10 cellular contexts compared by ENCODE assay signal in genomic region chr3:170814822-170815221, GRCh38. TPM values are rescaled to one million over a fixed set of nuclear protein-coding genes. Genes with fewer than 3 reads are reported as not detected.
DNase-seq lines count a peak whose midpoint lies in the region; ATAC-seq and TF ChIP-seq lines count a peak whose summit lies in the region.
"Had no signal": no experiment of that assay in that cellular context is flagged by ENCODE, and none has a peak within 500 bp of the region (broad histone marks: within the 10 kb centered on the region; RNA-seq: fewer than 3 reads in every experiment).

No MANE protein-coding gene starts in this region.

- peak overlapping the region; percentile 59 for H3K4me2 ChIP-seq in HCT116 (ENCODE audit: low read length)
- peak overlapping the region; percentile 52 for H3K4me2 ChIP-seq in PC-3 (ENCODE audit: low read length)
- H3K4me2 ChIP-seq: SK-N-SH had no signal

- H3K4me3 ChIP-seq in HCT116 (replicated peaks in 1 of 2; ENCODE audit: low read depth in 1 of 2, low read length in 2 of 2) (no peak overlapping the region), PC-3 (ENCODE audit: low read length) (no peak overlapping the region), fibroblast of villous mesenchyme (ENCODE audit: low read depth, low read length) (no peak overlapping the region), right lobe of liver (no peak overlapping the region)
- H3K4me3 ChIP-seq: GM23248 had no signal

- H4K20me1 ChIP-seq in HCT116 (ENCODE audit: insufficient read depth), result no peaks in the 10 kb centered on the region
- H4K20me1 ChIP-seq in PC-3 (ENCODE audit: low read length), result no peaks in the 10 kb centered on the region

- H3K9me3 ChIP-seq in HCT116 (ENCODE audit: control insufficient read depth in 1 of 2, insufficient read depth in 1 of 2, low read depth in 1 of 2, low read length in 2 of 2) (no peaks in the 10 kb centered on the region), PC-3 (ENCODE audit: low read length) (no peaks in the 10 kb centered on the region), right lobe of liver (no peaks in the 10 kb centered on the region)
- H3K9me3 ChIP-seq: SK-N-SH had no signal

- TF ChIP-seq POLR2A in HCT116 (IDR thresholded peaks at IDR 0.05; ENCODE audit: borderline replicate concordance, extremely low read depth, insufficient read depth, insufficient read length) (no peak), right lobe of liver (IDR thresholded peaks at IDR 0.05) (no peak)

- ATAC-seq in HCT116 (no peak), PC-3 (no peak), right lobe of liver (no peak), Right ventricle myocardium inferior (no peak)

- H3K4me1 ChIP-seq in HCT116 (ENCODE audit: control insufficient read depth in 1 of 2, insufficient read depth in 2 of 2, low read length in 2 of 2), result peaks cover 8 to 17% of the 10 kb centered on the region in 2 experiments; a peak in 3 of 4 replicates
- peaks cover 39% of the 10 kb centered on the region for H3K4me1 ChIP-seq in PC-3 (ENCODE audit: insufficient read depth, low read length)
- no peaks in the 10 kb centered on the region for H3K4me1 ChIP-seq in right lobe of liver

- H3K27me3 ChIP-seq in HCT116 (ENCODE audit: insufficient read depth, low read length), result no peaks in the 10 kb centered on the region
- no peaks in the 10 kb centered on the region for H3K27me3 ChIP-seq in PC-3 (ENCODE audit: low read length)
- H3K27me3 ChIP-seq in right lobe of liver, result no peaks in the 10 kb centered on the region

- no peak overlapping the region for H3K9ac ChIP-seq in HCT116 (ENCODE audit: low read length)
- no peak overlapping the region for H3K9ac ChIP-seq in PC-3 (ENCODE audit: low read length)
- H3K9ac ChIP-seq: GM23248, SK-N-SH had no signal

- RAD21 ChIA-PET in HCT116 (lab: Charles Lee; ENCODE audit: low non-redundant PET in 1 of 2, low total read pairs in 2 of 2, uncharacterized antibody in 2 of 2, unreplicated experiment in 2 of 2), result interaction anchor here in 1 of 2 experiments (0.7 kb wide), 1 partner anchor 401 kb away, joined by 3 read pairs; no protein-coding TSS in a partner anchor

- H3K79me2 ChIP-seq in HCT116 (ENCODE audit: insufficient read depth, low read length) (no peaks in the 10 kb centered on the region), PC-3 (ENCODE audit: low read length) (no peaks in the 10 kb centered on the region)

- no peak for TF ChIP-seq CTCF in HCT116 (IDR thresholded peaks at IDR 0.05 in 2 of 3, conservative IDR thresholded peaks at IDR 0.05 in 1 of 3; ENCODE audit: borderline replicate concordance in 1 of 3, insufficient read depth in 1 of 3, low read depth in 2 of 3, low read length in 2 of 3)
- TF ChIP-seq CTCF in PC-3 (conservative IDR thresholded peaks at IDR 0.05; ENCODE audit: low read depth, low read length), result no peak
- TF ChIP-seq CTCF in fibroblast of villous mesenchyme (IDR thresholded peaks at IDR 0.05; ENCODE audit: insufficient read depth, low read depth, low read length), result no peak
- no peak for TF ChIP-seq CTCF in right lobe of liver (IDR thresholded peaks at IDR 0.05)

- H3K27ac ChIP-seq in HCT116 (ENCODE audit: low read depth, low read length) (no peak overlapping the region), PC-3 (ENCODE audit: low read length) (no peak overlapping the region), right lobe of liver (no peak overlapping the region)
- H3K27ac ChIP-seq: GM23248 had no signal

- 77% methylated on average over 3 of the region's 3 CpGs for WGBS in right lobe of liver (ENCODE audit: insufficient coverage, low coverage, low lambda C conversion rate, missing lambda C conversion rate)

- no TSS peak for BruUV-seq in HCT116 (replicated peaks; lab: Mats Ljungman, UMichigan)
- BruUV-seq in PC-3 (replicated peaks; lab: Mats Ljungman, UMichigan), result no TSS peak

- no peak for TF ChIP-seq RAD21 in HCT116 (IDR thresholded peaks at IDR 0.05; ENCODE audit: low read depth)

- intact Hi-C loops in HCT116 (cut with micrococcal nuclease), result loop anchor here (10.0 kb wide), 1 partner anchor 630 kb away; the partner anchor contains the start of gene PHC3
- intact Hi-C loops in PC-3 (cut with micrococcal nuclease), result loop anchor here (2.0 to 10.0 kb wide), 3 partner anchors 34 to 1050 kb away; partner anchors contain the start of genes ACTRT3 and TERC
- intact Hi-C loops in right lobe of liver (cut with DNase I), result loop anchor here in 1 of 2 donors (10.0 kb wide), 1 partner anchor 400 kb away; the partner anchor contains the start of gene CLDN11
- intact Hi-C loops in Right ventricle myocardium inferior (cut with DNase I), result loop anchor here (5.0 kb wide), 3 partner anchors 123 to 503 kb away; no protein-coding TSS in a partner anchor

- peak overlapping the region; percentile 78 for H2AFZ ChIP-seq in HCT116 (ENCODE audit: low read depth, low read length, poor library complexity, severe bottlenecking)
- H2AFZ ChIP-seq in PC-3 (ENCODE audit: low read length), result peak overlapping the region; percentile 48; the same call in 1 of the 2 replicates
- H2AFZ ChIP-seq: GM23248 had no signal

- POLR2A ChIA-PET in HCT116 (lab: Charles Lee), result no interaction called here
- POLR2A ChIA-PET in PC-3 (lab: Charles Lee; ENCODE audit: unreplicated experiment), result interaction anchor here (0.6 kb wide), 1 partner anchor 10 kb away, joined by 8 read pairs; no protein-coding TSS in a partner anchor

- DNase-seq in HCT116 (ENCODE audit: low read depth, low spot score) (no peak), PC-3 (no peak), fibroblast of villous mesenchyme (ENCODE audit: low read depth) (peak; percentile 36), right lobe of liver (no peak), Right ventricle myocardium inferior (ENCODE audit: missing footprints) (no peak), NCI-H510A treated with DMSO at 0.1 percent for 48 hours (lab: John Stamatoyannopoulos, UW) (no peak)
- no peak for DNase-seq in stimulated activated naive CD4-positive, alpha-beta T cell treated with Interleukin-2 at 50 U/mL for 16 hours (lab: John Stamatoyannopoulos, UW)
- DNase-seq: DND-41, GM23248, SK-N-SH had no signal

- CTCF ChIA-PET in HCT116 (lab: Charles Lee), result interaction anchor here (9.7 kb wide), 1 partner anchor 402 kb away, joined by 212 read pairs; no protein-coding TSS in a partner anchor
- CTCF ChIA-PET in PC-3 (lab: Charles Lee), result interaction anchor here (0.6 to 1.4 kb wide), 4 partner anchors 34 to 751 kb away, joined by 3 to 10 read pairs (median 5); no protein-coding TSS in a partner anchor

- peaks cover 10% of the 10 kb centered on the region for H3F3A ChIP-seq in PC-3 (ENCODE audit: low read length, unreplicated experiment)

- H3K36me3 ChIP-seq in HCT116 (ENCODE audit: control insufficient read depth in 1 of 2, insufficient read depth in 2 of 2, low read length in 2 of 2) (no peaks in the 10 kb centered on the region), PC-3 (ENCODE audit: low read depth, low read length) (no peaks in the 10 kb centered on the region), right lobe of liver (no peaks in the 10 kb centered on the region)

- H3K9me2 ChIP-seq in HCT116 (ENCODE audit: insufficient read depth), result no peaks in the 10 kb centered on the region
- no peaks in the 10 kb centered on the region for H3K9me2 ChIP-seq in PC-3 (replicated peaks; ENCODE audit: low read length)
- H3K9me2 ChIP-seq: SK-N-SH had no signal

TF ChIP-seq in HCT116, 20 proteins besides CTCF, POLR2A, EP300 and RAD21:
- TF ChIP-seq MAX (IDR thresholded peaks at IDR 0.05) (no peak), POLR2AphosphoS5 (IDR thresholded peaks at IDR 0.05; ENCODE audit: low read depth, low read length) (no peak), FOSL1 (IDR thresholded peaks at IDR 0.05; ENCODE audit: low read depth) (no peak), SP1 (IDR thresholded peaks at IDR 0.05; ENCODE audit: low read depth) (no peak), SIN3A (IDR thresholded peaks at IDR 0.05; ENCODE audit: low read depth) (no peak), EGR1 (IDR thresholded peaks at IDR 0.05; ENCODE audit: low read depth) (no peak), JUND (IDR thresholded peaks at IDR 0.05) (no peak)

RNA-seq across cellular contexts. Expression of gene RPL22L1, which starts 55.2 kb away (rescaled TPM):
- total RNA-seq in HCT116 (2021; ENCODE audit: unreplicated experiment), result 492 TPM
- 150 and 215 TPM in 2 replicates for polyA plus RNA-seq in HCT116 (2012)
- total RNA-seq in PC-3 (2014; rRNA removed), result 40.0 and 44.9 TPM in 2 replicates
- 126 and 218 TPM in 2 replicates for total RNA-seq in fibroblast of villous mesenchyme
- 100 to 1,000 TPM in 2 of 6 experiments, 10 to 100 TPM in 3, 1 to 10 TPM in 1; 9.5 to 126 (median 31.1) TPM for total RNA-seq in right lobe of liver
- total RNA-seq in Right ventricle myocardium inferior, result 11.7 TPM
